In the genomic region with DNA sequence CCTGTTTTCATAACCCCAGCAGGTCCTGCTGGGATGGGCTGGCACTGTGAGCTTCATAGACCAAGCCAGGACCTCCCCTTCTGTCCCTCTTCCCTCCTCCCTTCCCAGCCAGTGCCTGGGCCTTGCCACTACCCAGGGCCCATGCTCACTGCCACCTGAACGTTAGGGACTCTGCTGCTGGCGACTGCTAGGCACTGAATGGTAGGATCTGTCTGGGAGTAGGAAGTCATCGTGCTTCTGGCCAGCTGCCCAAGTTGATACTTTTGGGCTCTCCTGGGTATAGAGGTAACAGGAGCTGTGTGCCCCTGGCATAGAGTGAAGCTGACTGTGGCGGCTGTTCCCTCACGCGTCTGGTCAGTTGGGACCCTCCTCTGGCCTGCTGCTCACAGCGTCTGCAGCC, we compare ENCODE assay signal across 15 cellular contexts. TPM values are rescaled to one million over a fixed set of nuclear protein-coding genes. Genes with fewer than 3 reads are reported as not detected.
DNase-seq lines count a peak whose midpoint lies in the region; ATAC-seq lines count a peak whose summit lies in the region.
"Had no signal": no experiment of that assay in that cellular context is flagged by ENCODE, and none has a peak within 500 bp of the region (broad histone marks: within the 10 kb centered on the region; RNA-seq: fewer than 3 reads in every experiment).

No MANE protein-coding gene starts in this region.

- H3K27me3 Mint-ChIP-seq in activated naive CD4-positive, alpha-beta T cell treated with anti-CD3 and anti-CD28 coated beads, Interleukin-2, amount 50 U/mL, for 24 hours, result no peaks in the 10 kb centered on the region
- H3K27me3 Mint-ChIP-seq in IgD-negative memory B cell, result no peaks in the 10 kb centered on the region
- H3K27me3 Mint-ChIP-seq in effector memory CD8-positive, alpha-beta T cell, result no peaks in the 10 kb centered on the region
- H3K27me3 Mint-ChIP-seq in stimulated activated memory B cell treated with anti-CD40 and anti-IgM and Interleukin-4, amounts not matched to agents 10 μg/mL and 1 μg/mL and 100 μg/mL, for 72 hours, result no peaks in the 10 kb centered on the region
- H3K27me3 Mint-ChIP-seq: CD8-positive, alpha-beta memory T cell had no signal

- H3K9me3 Mint-ChIP-seq in activated naive CD4-positive, alpha-beta T cell treated with anti-CD3 and anti-CD28 coated beads, Interleukin-2, amount 50 U/mL, for 24 hours, result no peaks in the 10 kb centered on the region
- H3K9me3 Mint-ChIP-seq in IgD-negative memory B cell, result no peaks in the 10 kb centered on the region
- H3K9me3 Mint-ChIP-seq in effector memory CD8-positive, alpha-beta T cell, result no peaks in the 10 kb centered on the region
- H3K9me3 Mint-ChIP-seq in stimulated activated memory B cell treated with anti-CD40 and anti-IgM and Interleukin-4, amounts not matched to agents 10 μg/mL and 1 μg/mL and 100 μg/mL, for 72 hours, result no peaks in the 10 kb centered on the region
- H3K9me3 Mint-ChIP-seq: CD8-positive, alpha-beta memory T cell had no signal

- ATAC-seq in effector memory CD8-positive, alpha-beta T cell (replicated peaks), result no peak
- no peak for ATAC-seq in stimulated activated memory B cell treated with anti-CD40 and anti-IgM and Interleukin-4, amounts not matched to agents 10 μg/mL and 1 μg/mL and 100 μg/mL, for 72 hours
- no peak for ATAC-seq in GM18873 (IDR thresholded peaks at IDR 0.05; ENCODE audit: low FRiP score, unreplicated experiment)
- ATAC-seq: Panc1 had no signal

- no peak for DNase-seq in activated naive CD4-positive, alpha-beta T cell (lab: John Stamatoyannopoulos, UW)
- DNase-seq in effector memory CD8-positive, alpha-beta T cell, result no peak
- no peak for DNase-seq in AG08396 (ENCODE audit: low spot score)
- DNase-seq: CD8-positive, alpha-beta memory T cell; GM23248; Kasumi-1; NCI-H187 treated with DMSO at 0.1 percent for 48 hours; NCI-H2171; NCI-H446 treated with DMSO at 0.1 percent for 48 hours; Right ventricle myocardium superior had no signal

- H3K36me3 Mint-ChIP-seq in activated naive CD4-positive, alpha-beta T cell treated with anti-CD3 and anti-CD28 coated beads, Interleukin-2, amount 50 U/mL, for 24 hours, result peaks cover 8% of the 10 kb centered on the region
- peaks cover 3% of the 10 kb centered on the region for H3K36me3 Mint-ChIP-seq in IgD-negative memory B cell
- peaks cover 59% of the 10 kb centered on the region for H3K36me3 Mint-ChIP-seq in effector memory CD8-positive, alpha-beta T cell (ENCODE audit: insufficient read depth)
- H3K36me3 Mint-ChIP-seq in stimulated activated memory B cell treated with anti-CD40 and anti-IgM and Interleukin-4, amounts not matched to agents 10 μg/mL and 1 μg/mL and 100 μg/mL, for 72 hours, result peaks cover 62% of the 10 kb centered on the region

- no peak overlapping the region for H3K4me3 Mint-ChIP-seq in activated naive CD4-positive, alpha-beta T cell treated with anti-CD3 and anti-CD28 coated beads, Interleukin-2, amount 50 U/mL, for 24 hours
- peak overlapping the region in 1 of 4 donors; percentile 60 for H3K4me3 Mint-ChIP-seq in IgD-negative memory B cell
- no peak overlapping the region for H3K4me3 Mint-ChIP-seq in effector memory CD8-positive, alpha-beta T cell
- no peak overlapping the region for H3K4me3 Mint-ChIP-seq in stimulated activated memory B cell treated with anti-CD40 and anti-IgM and Interleukin-4, amounts not matched to agents 10 μg/mL and 1 μg/mL and 100 μg/mL, for 72 hours
- H3K4me3 Mint-ChIP-seq: CD8-positive, alpha-beta memory T cell had no signal

- peaks cover 24% of the 10 kb centered on the region for H3K4me1 Mint-ChIP-seq in activated naive CD4-positive, alpha-beta T cell treated with anti-CD3 and anti-CD28 coated beads, Interleukin-2, amount 50 U/mL, for 24 hours
- peaks cover 4 to 24% (median 12%) of the 10 kb centered on the region in 3 donors for H3K4me1 Mint-ChIP-seq in IgD-negative memory B cell
- peaks cover 13 to 23% of the 10 kb centered on the region in 2 donors for H3K4me1 Mint-ChIP-seq in effector memory CD8-positive, alpha-beta T cell (ENCODE audit: low read depth in 2 of 2)
- H3K4me1 Mint-ChIP-seq in stimulated activated memory B cell treated with anti-CD40 and anti-IgM and Interleukin-4, amounts not matched to agents 10 μg/mL and 1 μg/mL and 100 μg/mL, for 72 hours, result peaks cover 10% of the 10 kb centered on the region

- peak overlapping the region; percentile 84 for H3K27ac Mint-ChIP-seq in activated naive CD4-positive, alpha-beta T cell treated with anti-CD3 and anti-CD28 coated beads, Interleukin-2, amount 50 U/mL, for 24 hours
- H3K27ac Mint-ChIP-seq in IgD-negative memory B cell, result peak overlapping the region; percentile 21 to 87 (median 64)
- peak overlapping the region; percentile 11 to 44 for H3K27ac Mint-ChIP-seq in effector memory CD8-positive, alpha-beta T cell
- H3K27ac Mint-ChIP-seq in stimulated activated memory B cell treated with anti-CD40 and anti-IgM and Interleukin-4, amounts not matched to agents 10 μg/mL and 1 μg/mL and 100 μg/mL, for 72 hours, result peak overlapping the region; percentile 51

RNA-seq across cellular contexts. Expression of a gene that starts 8.4 kb away (rescaled TPM):
- 1.3 TPM for polyA plus RNA-seq in IgD-negative memory B cell

RNA-seq across cellular contexts. Expression of a gene that starts 12.3 kb away (rescaled TPM):
- 2,243 TPM for polyA plus RNA-seq in IgD-negative memory B cell

RNA-seq across cellular contexts. Expression of a gene that starts 26.4 kb away (rescaled TPM):
- polyA plus RNA-seq in IgD-negative memory B cell, result 0.71 TPM

RNA-seq across cellular contexts. Expression of a gene that starts 29.5 kb away (rescaled TPM):
- 31.6 TPM for polyA plus RNA-seq in IgD-negative memory B cell

Comparison
In these comparisons a context has a peak if more than half of its experiments do, and no peak if none do; other contexts are left out.
1. H3K27ac Mint-ChIP-seq: peak in every context shown above with its lines; median percentile 84 in activated naive CD4-positive, alpha-beta T cell treated with anti-CD3 and anti-CD28 coated beads, Interleukin-2, amount 50 U/mL, for 24 hours; 64 in IgD-negative memory B cell; 51 in stimulated activated memory B cell treated with anti-CD40 and anti-IgM and Interleukin-4, amounts not matched to agents 10 μg/mL and 1 μg/mL and 100 μg/mL, for 72 hours; 28 in effector memory CD8-positive, alpha-beta T cell.